26 cellular contexts compared by ENCODE assay signal in the genomic region with DNA sequence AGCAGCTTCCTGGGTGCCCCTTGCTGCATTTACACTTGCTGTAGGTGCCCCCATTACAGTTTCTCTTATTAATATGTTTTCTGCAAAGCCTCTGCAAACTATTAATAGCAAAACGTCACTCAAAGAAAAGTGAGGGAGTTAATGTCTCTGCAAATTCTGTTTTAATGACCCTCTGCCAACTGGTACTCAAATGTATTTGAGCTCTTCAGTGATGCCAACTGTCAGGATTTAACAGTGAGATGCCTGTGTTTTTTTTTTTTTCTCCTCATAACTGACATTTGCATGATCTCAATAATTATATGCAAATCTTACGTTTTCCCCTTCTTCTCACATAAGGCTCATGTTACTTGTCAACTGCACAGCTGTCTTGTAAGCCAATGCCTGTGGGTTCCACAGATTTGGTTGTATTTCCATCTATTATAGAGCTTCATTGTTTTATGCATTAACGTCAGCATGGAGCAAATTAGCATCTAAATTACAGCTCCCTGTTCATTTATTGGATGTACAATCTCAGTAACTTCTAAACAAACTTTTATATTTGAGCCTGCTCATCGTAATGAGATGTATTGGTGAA. TPM values are rescaled to one million over a fixed set of nuclear protein-coding genes. Genes with fewer than 3 reads are reported as not detected.
"Had no signal": no experiment of that assay in that cellular context is flagged by ENCODE, and none has a peak within 500 bp of the region (broad histone marks: within the 10 kb centered on the region; RNA-seq: fewer than 3 reads in every experiment).

No MANE protein-coding gene starts in this region.

- DNase-seq: activated B cell treated with CpG ODN at 0.5 μM for 24 hours; activated CD4-positive, alpha-beta T cell treated with anti-CD3 and anti-CD28 coated beads for 1 hour; activated CD4-positive, alpha-beta T cell treated with anti-CD3 and anti-CD28 coated beads, Interleukin-2, amount 10 ng/mL, durations not matched to agents 24 days and 14 days; activated CD4-positive, alpha-beta T cell treated with anti-CD3 and anti-CD28 coated beads, Interleukin-2, amount 50 U/mL, for 48 hours; activated CD8-positive, alpha-beta memory T cell treated with anti-CD3 and anti-CD28 coated beads, Interleukin-2, amount 10 ng/mL, durations not matched to agents 7 days and 5 days; activated effector memory CD4-positive, alpha-beta T cell treated with anti-CD3 and anti-CD28 coated beads, Interleukin-2, amount 50 U/mL, for 16 hours; activated naive CD4-positive, alpha-beta T cell treated with Interleukin-2 at 50 U/mL for 16 hours; activated naive CD8-positive, alpha-beta T cell treated with anti-CD3 and anti-CD28 coated beads, Interleukin-2, amount 50 U/mL, for 24 hours; activated T-cell treated with anti-CD3 and anti-CD28 coated beads, Interleukin-2, amount 50 U/mL, for 24 hours; amniotic stem cell; body of pancreas; MV-4-11; NCI-H1105; NCI-H1436; NCI-H187 treated with DMSO at 0.1 percent for 48 hours; NCI-H2081 treated with DMSO at 0.1 percent for 48 hours; NCI-H510A treated with DMSO at 0.1 percent for 48 hours; PC-3; SHP77 treated with DMSO at 0.1 percent for 48 hours; T-helper 17 cell; T-helper 9 cell had no signal

- H3K4me1 Mint-ChIP-seq: activated B cell treated with CpG ODN at 0.5 μM for 24 hours; activated CD4-positive, alpha-beta T cell treated with anti-CD3 and anti-CD28 coated beads, Interleukin-2, amount 10 ng/mL, durations not matched to agents 24 days and 14 days; activated CD8-positive, alpha-beta memory T cell treated with anti-CD3 and anti-CD28 coated beads, Interleukin-2, amount 10 ng/mL, durations not matched to agents 7 days and 5 days; activated naive CD8-positive, alpha-beta T cell treated with anti-CD3 and anti-CD28 coated beads, Interleukin-2, amount 50 U/mL, for 24 hours; central memory CD8-positive, alpha-beta T cell; T-helper 17 cell had no signal

- H3K9me3 Mint-ChIP-seq: activated B cell treated with CpG ODN at 0.5 μM for 24 hours; activated CD4-positive, alpha-beta T cell treated with anti-CD3 and anti-CD28 coated beads, Interleukin-2, amount 10 ng/mL, durations not matched to agents 24 days and 14 days had no signal

- H3K4me3 Mint-ChIP-seq: activated B cell treated with CpG ODN at 0.5 μM for 24 hours; activated CD4-positive, alpha-beta T cell treated with anti-CD3 and anti-CD28 coated beads, Interleukin-2, amount 10 ng/mL, durations not matched to agents 24 days and 14 days; activated CD8-positive, alpha-beta memory T cell treated with anti-CD3 and anti-CD28 coated beads, Interleukin-2, amount 10 ng/mL, durations not matched to agents 7 days and 5 days; activated naive CD8-positive, alpha-beta T cell treated with anti-CD3 and anti-CD28 coated beads, Interleukin-2, amount 50 U/mL, for 24 hours; activated T-cell treated with anti-CD3 and anti-CD28 coated beads, Interleukin-2, amount 50 U/mL, for 24 hours; central memory CD8-positive, alpha-beta T cell; T-helper 17 cell had no signal

- H3K27me3 Mint-ChIP-seq: activated B cell treated with CpG ODN at 0.5 μM for 24 hours; activated CD4-positive, alpha-beta T cell treated with anti-CD3 and anti-CD28 coated beads, Interleukin-2, amount 10 ng/mL, durations not matched to agents 24 days and 14 days; activated CD8-positive, alpha-beta memory T cell treated with anti-CD3 and anti-CD28 coated beads, Interleukin-2, amount 10 ng/mL, durations not matched to agents 7 days and 5 days; activated naive CD8-positive, alpha-beta T cell treated with anti-CD3 and anti-CD28 coated beads, Interleukin-2, amount 50 U/mL, for 24 hours; activated T-cell treated with anti-CD3 and anti-CD28 coated beads, Interleukin-2, amount 50 U/mL, for 24 hours; central memory CD8-positive, alpha-beta T cell; T-helper 17 cell had no signal

- H3K27ac ChIP-seq: ascending aorta, body of pancreas, KMS-11 had no signal

- H3K27ac Mint-ChIP-seq: activated B cell treated with CpG ODN at 0.5 μM for 24 hours; activated CD4-positive, alpha-beta T cell treated with anti-CD3 and anti-CD28 coated beads, Interleukin-2, amount 10 ng/mL, durations not matched to agents 24 days and 14 days; activated CD8-positive, alpha-beta memory T cell treated with anti-CD3 and anti-CD28 coated beads, Interleukin-2, amount 10 ng/mL, durations not matched to agents 7 days and 5 days; activated naive CD4-positive, alpha-beta T cell treated with anti-CD3 and anti-CD28 coated beads, Interleukin-2, amount 50 U/mL, for 72 hours; activated naive CD8-positive, alpha-beta T cell treated with anti-CD3 and anti-CD28 coated beads, Interleukin-2, amount 50 U/mL, for 24 hours; activated T-cell treated with anti-CD3 and anti-CD28 coated beads, Interleukin-2, amount 50 U/mL, for 24 hours; T-helper 17 cell had no signal

- H3K27me3 ChIP-seq: ascending aorta, body of pancreas had no signal

- H3K9me3 ChIP-seq: ascending aorta, body of pancreas had no signal

- H3K4me1 ChIP-seq: ascending aorta, body of pancreas had no signal

- H3K36me3 Mint-ChIP-seq: activated CD8-positive, alpha-beta memory T cell treated with anti-CD3 and anti-CD28 coated beads, Interleukin-2, amount 10 ng/mL, durations not matched to agents 7 days and 5 days; activated naive CD4-positive, alpha-beta T cell treated with anti-CD3 and anti-CD28 coated beads, Interleukin-2, amount 50 U/mL, for 72 hours had no signal

- H3K4me3 ChIP-seq: ascending aorta, body of pancreas had no signal

- H3K36me3 ChIP-seq: ascending aorta had no signal

RNA-seq across cellular contexts. Expression of gene PPP1R3A, which starts 38.3 kb away (rescaled TPM):
- total RNA-seq: activated B cell treated with CpG ODN at 0.5 μM for 24 hours; activated CD4-positive, alpha-beta T cell treated with anti-CD3 and anti-CD28 coated beads, Interleukin-2, amount 10 ng/mL, durations not matched to agents 24 days and 14 days; activated CD8-positive, alpha-beta memory T cell treated with anti-CD3 and anti-CD28 coated beads, Interleukin-2, amount 10 ng/mL, durations not matched to agents 7 days and 5 days; activated naive CD4-positive, alpha-beta T cell treated with anti-CD3 and anti-CD28 coated beads, Interleukin-2, amount 50 U/mL, for 72 hours; ascending aorta; body of pancreas; MCF 10A; PC-3; T-helper 17 cell had no signal
